In genomic region chr16:88904676-88905365, GRCh38 we compare ENCODE assay signal across 3 cellular contexts.
TF ChIP-seq lines count a peak whose summit lies in the region.

No MANE protein-coding gene starts in this region.

TF ChIP-seq in GM23338, 12 proteins besides CTCF, POLR2A, EP300 and RAD21 (continues in another document):
- TF ChIP-seq ZNF462 (CRISPR knock-in tag; IDR thresholded peaks at IDR 0.05) (no peak), ETS1 (IDR thresholded peaks at IDR 0.05) (no peak), POLR2AphosphoS5 (IDR thresholded peaks at IDR 0.05; ENCODE audit: low read depth) (no peak), EZH2phosphoT487 (IDR thresholded peaks at IDR 0.05; ENCODE audit: unreplicated experiment) (no peak), ZNF114 (CRISPR knock-in tag; IDR thresholded peaks at IDR 0.05) (no peak)

TF ChIP-seq in K562, 482 proteins besides CTCF, POLR2A, EP300 and RAD21:
- TF ChIP-seq ZFP36 (IDR thresholded peaks at IDR 0.05; ENCODE audit: low read depth, low read length, partially characterized antibody), result peak; percentile 46
- TF ChIP-seq MAFF (IDR thresholded peaks at IDR 0.05; ENCODE audit: low read length), result no peak

TF ChIP-seq in GM12891, 5 proteins besides CTCF, POLR2A, EP300 and RAD21:
- TF ChIP-seq TAF1 (IDR thresholded peaks at IDR 0.05; ENCODE audit: low read depth, low read length), result no peak
- no peak for TF ChIP-seq SPI1 (IDR thresholded peaks at IDR 0.05; ENCODE audit: low read depth, low read length)
- no peak for TF ChIP-seq POU2F2 (IDR thresholded peaks at IDR 0.05; ENCODE audit: low read depth, low read length)
- TF ChIP-seq PAX5 (IDR thresholded peaks at IDR 0.05; ENCODE audit: insufficient read depth, low read length, severe bottlenecking), result no peak
- no peak for TF ChIP-seq POLR2AphosphoS5 (IDR thresholded peaks at IDR 0.05; ENCODE audit: low read depth, low read length)
TF ChIP-seq in GM12891: peak in this region for 0.
